11 cellular contexts compared by ENCODE assay signal in the genomic region with DNA sequence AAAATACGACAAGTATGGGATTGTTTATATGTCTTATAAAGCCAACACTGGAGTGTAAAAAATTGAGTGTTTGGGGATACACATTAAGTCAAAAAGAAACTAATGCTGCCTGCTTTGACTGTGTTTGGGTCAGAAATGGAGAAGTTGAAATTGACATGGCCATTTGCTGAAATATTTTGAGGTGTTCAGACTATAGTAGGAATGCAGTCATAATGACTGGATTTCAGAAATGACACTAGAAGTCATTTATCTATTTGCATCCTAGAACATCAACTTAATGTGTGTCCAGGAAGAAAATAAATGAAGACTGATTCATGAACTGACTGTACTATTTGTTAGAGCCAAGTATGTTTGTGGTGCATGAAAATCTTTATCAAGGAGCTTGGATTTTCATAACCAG. TPM values are rescaled to one million over a fixed set of nuclear protein-coding genes. Genes with fewer than 3 reads are reported as not detected.
DNase-seq lines count a peak whose midpoint lies in the region; ATAC-seq, FAIRE-seq and TF ChIP-seq lines count a peak whose summit lies in the region.
"Had no signal": no experiment of that assay in that cellular context is flagged by ENCODE, and none has a peak within 500 bp of the region (broad histone marks: within the 10 kb centered on the region; RNA-seq: fewer than 3 reads in every experiment).

No MANE protein-coding gene starts in this region.

- peak; percentile 14 for DNase-seq in SKM-1 (lab: John Stamatoyannopoulos, UW; ENCODE audit: unreplicated experiment)
- DNase-seq in SKM-1 treated with dmso at 0.1 percent for 144 hours (lab: John Stamatoyannopoulos, UW; ENCODE audit: unreplicated experiment): no peak
- peak; percentile 26 for DNase-seq in bronchial epithelial cell (ENCODE audit: low read depth)
- DNase-seq in T-helper 1 cell: no peak
- DNase-seq in T1000 (lab: John Stamatoyannopoulos, UW): no peak
- no peak for DNase-seq in cerebellum (ENCODE audit: low spot score)
- DNase-seq: DMS79, head of caudate nucleus, upper lobe of right lung had no signal

- H3K27me3 ChIP-seq in bronchial epithelial cell (ENCODE audit: control insufficient read depth, insufficient read depth, low read length): no peaks in the 10 kb centered on the region
- H3K27me3 ChIP-seq: upper lobe of right lung had no signal

- H3K4me3 ChIP-seq in bronchial epithelial cell (ENCODE audit: low read depth, low read length): no peak overlapping the region
- H3K4me3 ChIP-seq: upper lobe of right lung had no signal

- FAIRE-seq in bronchial epithelial cell (lab: Jason Lieb, UNC): no peak

- ATAC-seq in HG03469 (IDR thresholded peaks at IDR 0.05; ENCODE audit: unreplicated experiment) (peak; percentile 67), HG03571 (IDR thresholded peaks at IDR 0.05; ENCODE audit: unreplicated experiment) (no peak)
- ATAC-seq: upper lobe of right lung had no signal

- H3K36me3 ChIP-seq in bronchial epithelial cell (ENCODE audit: control insufficient read depth, insufficient read depth, low read length): no peaks in the 10 kb centered on the region
- H3K36me3 ChIP-seq: upper lobe of right lung had no signal

- TF ChIP-seq CTCF in bronchial epithelial cell (IDR thresholded peaks at IDR 0.05; ENCODE audit: insufficient read depth, low read length, severe bottlenecking): no peak

RNA-seq across cellular contexts. Expression of a gene that starts 28.4 kb away (rescaled TPM):
- 9.7 and 12.4 TPM in 2 replicates for total RNA-seq in bronchial epithelial cell
- 53.1 TPM for total RNA-seq in cerebellum

Comparison
In these comparisons a context has a peak if more than half of its experiments do, and no peak if none do; other contexts are left out.
1. DNase-seq: peak in SKM-1 (single experiment) and bronchial epithelial cell (single experiment); none in SKM-1 treated with dmso at 0.1 percent for 144 hours (single experiment), T-helper 1 cell (0 of 5), T1000 (single experiment) and cerebellum (single experiment).